8 cellular contexts compared by ENCODE assay signal in genomic region chr10:102504179-102504975, GRCh38. TPM values are rescaled to one million over a fixed set of nuclear protein-coding genes. Genes with fewer than 3 reads are reported as not detected.
DNase-seq lines count a peak whose midpoint lies in the region; FAIRE-seq and TF ChIP-seq lines count a peak whose summit lies in the region.

No MANE protein-coding gene starts in this region.

- TF ChIP-seq CTCF in 22Rv1 (IDR thresholded peaks at IDR 0.05) (no peak), HL-60 (IDR thresholded peaks at IDR 0.05; ENCODE audit: insufficient read depth, low read length) (no peak), WERI-Rb-1 (IDR thresholded peaks at IDR 0.05; ENCODE audit: low read depth, low read length) (no peak), stomach (IDR thresholded peaks at IDR 0.05) (no peak)

- no peak for FAIRE-seq in RCC 7860 (lab: Jason Lieb, UNC)

- TF ChIP-seq EP300 in stomach (IDR thresholded peaks at IDR 0.05) = no peak

- intact Hi-C loops in stomach (cut with DNase I; ENCODE audit: low total_unique reads) = no loop called here

- H3K4me3 ChIP-seq in HL-60 (replicated peaks; ENCODE audit: insufficient read depth, low read length) (peak overlapping the region; percentile 86), WERI-Rb-1 (ENCODE audit: low read depth, low read length) (peak overlapping the region; percentile 97), stomach (peak overlapping the region; percentile 99 to 100 (median 99))

- H3K9me3 ChIP-seq in WERI-Rb-1 (ENCODE audit: severe bottlenecking) (no peaks in the 10 kb centered on the region), stomach (no peaks in the 10 kb centered on the region)

- DNase-seq in HL-60 (ENCODE audit: low read depth in 1 of 2, low spot score in 1 of 2) (peak; percentile 20 to 61), WERI-Rb-1 (peak; percentile 36), mesenteric fat pad (ENCODE audit: low spot score) (peak; percentile 88), stomach (peak; percentile 26), RCC 7860 (ENCODE audit: low spot score) (no peak), NCI-H2171 (lab: John Stamatoyannopoulos, UW) (no peak)
- DNase-seq in effector CD8-positive, alpha-beta T cell (lab: John Stamatoyannopoulos, UW) = peak; percentile 29

- H3K27ac ChIP-seq in 22Rv1 = peak overlapping the region; percentile 76
- H3K27ac ChIP-seq in HL-60 (replicated peaks) = peak overlapping the region; percentile 60
- H3K27ac ChIP-seq in WERI-Rb-1 = peak overlapping the region; percentile 61
- H3K27ac ChIP-seq in stomach = peak overlapping the region; percentile 57 to 95 (median 87)

- no peak for TF ChIP-seq POLR2A in stomach (IDR thresholded peaks at IDR 0.05)

- H3K36me3 ChIP-seq in WERI-Rb-1 (peaks cover 30% of the 10 kb centered on the region), stomach (peaks cover 2 to 14% (median 9%) of the 10 kb centered on the region in 4 donors)

- H3K27me3 ChIP-seq in HL-60 (ENCODE audit: insufficient read depth, poor library complexity, severe bottlenecking) (no peaks in the 10 kb centered on the region), WERI-Rb-1 (ENCODE audit: insufficient read depth, low read depth, severe bottlenecking) (no peaks in the 10 kb centered on the region), stomach (no peaks in the 10 kb centered on the region)

- peaks cover 14 to 79% (median 55%) of the 10 kb centered on the region in 4 donors for H3K4me1 ChIP-seq in stomach

- 0 to 2% (median 1%) methylated on average over 38 to 47 of the region's 47 CpGs for WGBS in stomach, 5 donors

RNA-seq across cellular contexts. Expression of gene SUFU, which starts 0.6 kb away (rescaled TPM):
- 11.6 TPM for total RNA-seq in mesenteric fat pad
- 10 to 100 TPM in 2 of 5 donors, 1 to 10 TPM in 2, under 1 TPM in 1; 0.29 to 26.3 (median 5.4) TPM for total RNA-seq in stomach
- 1 to 10 TPM; 2.9 to 4.1 (median 3.2) TPM for polyA plus RNA-seq in stomach

RNA-seq across cellular contexts. Expression of gene ACTR1A, which starts 1.9 kb away (rescaled TPM):
- 111 TPM for total RNA-seq in mesenteric fat pad
- total RNA-seq in stomach = 100 to 1,000 TPM in 1 of 5 donors, 10 to 100 TPM in 4; 46.9 to 277 (median 64.3) TPM
- 10 to 100 TPM; 41.5 to 60.7 (median 43.9) TPM for polyA plus RNA-seq in stomach

RNA-seq across cellular contexts. Expression of gene C10orf95, which starts 53.0 kb away (rescaled TPM):
- 0.22 TPM for total RNA-seq in mesenteric fat pad
- 1 to 10 TPM in 1 of 5 donors, not detected in 4; 8.0 TPM for total RNA-seq in stomach
- polyA plus RNA-seq in stomach = under 1 TPM; 0.46 to 0.62 (median 0.53) TPM

Comparison
In these comparisons a context has a peak if more than half of its experiments do, and no peak if none do; other contexts are left out.
1. DNase-seq: peak in HL-60 (2 of 2), WERI-Rb-1 (single experiment), effector CD8-positive, alpha-beta T cell (single experiment), mesenteric fat pad (single experiment) and stomach (single experiment); none in RCC 7860 (single experiment) and NCI-H2171 (single experiment).
2. Peak in every context shown above with its lines, with median percentiles within 50 percentile points of each other: H3K27ac ChIP-seq and H3K4me3 ChIP-seq.